In genomic region chr20:2705931-2706645, GRCh38 we compare ENCODE assay signal across 15 cellular contexts. TPM values are rescaled to one million over a fixed set of nuclear protein-coding genes. Genes with fewer than 3 reads are reported as not detected.
DNase-seq lines count a peak whose midpoint lies in the region; ATAC-seq, FAIRE-seq and TF ChIP-seq lines count a peak whose summit lies in the region.
"Had no signal": no experiment of that assay in that cellular context is flagged by ENCODE, and none has a peak within 500 bp of the region (broad histone marks: within the 10 kb centered on the region; RNA-seq: fewer than 3 reads in every experiment).

No MANE protein-coding gene starts in this region.

- no peak for TF ChIP-seq RAD21 in H1 (IDR thresholded peaks at IDR 0.05 in 1 of 2, conservative IDR thresholded peaks at IDR 0.05 in 1 of 2; ENCODE audit: low read depth in 2 of 2, low read length in 2 of 2)

- no peak overlapping the region for H3K56ac ChIP-seq in H1 (replicated peaks; ENCODE audit: insufficient read length, low read depth, low read length)

- H2BK12ac ChIP-seq in H1 (ENCODE audit: low read depth, low read length), result peak overlapping the region; percentile 93; the same call in 1 of the 2 replicates

- peak overlapping the region; percentile 24 for H2BK120ac ChIP-seq in H1 (replicated peaks; ENCODE audit: low read depth, low read length)

- peak overlapping the region; percentile 76 for H3K4ac ChIP-seq in H1 (replicated peaks; ENCODE audit: insufficient read length, low read depth, low read length)

- H2BK15ac ChIP-seq in H1 (ENCODE audit: low read length), result peak overlapping the region; percentile 20; the same call in 1 of the 2 replicates

- H3K4me3 ChIP-seq in BLaER1 (no peak overlapping the region), GM23338 (no peak overlapping the region), H1 (ENCODE audit: extremely low read depth in 1 of 4, insufficient read depth in 2 of 4, low read depth in 3 of 4, low read length in 4 of 4) (no peak overlapping the region)
- H3K4me3 ChIP-seq: HAP-1 had no signal

- H4K8ac ChIP-seq in H1 (ENCODE audit: extremely low read depth, insufficient read depth, low read length), result peak overlapping the region; percentile 36; the same call in 1 of the 2 replicates

- no peak for TF ChIP-seq CTCF in GM23338 (conservative IDR thresholded peaks at IDR 0.05; ENCODE audit: low read depth in 2 of 2)
- no peak for TF ChIP-seq CTCF in H1 (IDR thresholded peaks at IDR 0.05; ENCODE audit: control extremely low read depth in 1 of 3, insufficient read depth in 1 of 3, low read depth in 1 of 3, low read length in 3 of 3)

- H3K27ac Mint-ChIP-seq in GM23338, result no peak overlapping the region
- H3K27ac Mint-ChIP-seq in activated naive CD4-positive, alpha-beta T cell treated with anti-CD3 and anti-CD28 coated beads for 36 hours, result no peak overlapping the region
- H3K27ac Mint-ChIP-seq: B cell; CD8-positive, alpha-beta T cell; IgD-negative memory B cell had no signal

- peak overlapping the region; percentile 62; the same call in 1 of the 2 replicates for H2BK20ac ChIP-seq in H1 (ENCODE audit: low read length)

- H3K4me3 Mint-ChIP-seq in GM23338, result no peak overlapping the region
- H3K4me3 Mint-ChIP-seq in activated naive CD4-positive, alpha-beta T cell treated with anti-CD3 and anti-CD28 coated beads for 36 hours, result no peak overlapping the region
- H3K4me3 Mint-ChIP-seq: B cell; CD8-positive, alpha-beta T cell; IgD-negative memory B cell had no signal

- no peak for FAIRE-seq in H1 (lab: Jason Lieb, UNC)

- peaks cover 35% of the 10 kb centered on the region for H3K27me3 Mint-ChIP-seq in GM23338 (ENCODE audit: insufficient read depth, low read depth, poor library complexity)
- H3K27me3 Mint-ChIP-seq in activated naive CD4-positive, alpha-beta T cell treated with anti-CD3 and anti-CD28 coated beads for 36 hours (ENCODE audit: low read depth), result peaks cover 2% of the 10 kb centered on the region

- TF ChIP-seq POLR2A in H1 (IDR thresholded peaks at IDR 0.05; ENCODE audit: control extremely low read depth in 1 of 2, low read depth in 2 of 2, low read length in 2 of 2), result no peak

- H3K27me3 ChIP-seq in BLaER1 (no peaks in the 10 kb centered on the region), GM23338 (ENCODE audit: insufficient read depth) (peaks cover 63% of the 10 kb centered on the region), H1 (replicated peaks in 1 of 4; ENCODE audit: control insufficient read depth in 3 of 4, extremely low read depth in 1 of 4, insufficient read depth in 3 of 4, low read length in 3 of 4) (peaks cover 0 to 28% (median 19%) of the 10 kb centered on the region in 4 experiments; a peak in 6 of 7 replicates)

- H4K20me1 ChIP-seq in BLaER1 (peaks cover 5% of the 10 kb centered on the region; the same call in 1 of the 2 replicates), GM23338 (replicated peaks; ENCODE audit: insufficient read depth) (no peaks in the 10 kb centered on the region), H1 (replicated peaks in 1 of 2; ENCODE audit: control insufficient read depth in 1 of 2, insufficient read depth in 2 of 2, low read length in 2 of 2) (no peaks in the 10 kb centered on the region)

- no peak overlapping the region for H3K14ac ChIP-seq in H1 (ENCODE audit: insufficient read length)

- POLR2A ChIA-PET in H1 (lab: Charles Lee; ENCODE audit: partially characterized antibody), result interaction anchor here (1.6 to 2.2 kb wide), 2 partner anchors 32 to 43 kb away, joined by 4 to 6 read pairs; no protein-coding TSS in a partner anchor

- no peaks in the 10 kb centered on the region; the same call in 2 of the 3 replicates for H3K9me3 Mint-ChIP-seq in GM23338
- H3K9me3 Mint-ChIP-seq in activated naive CD4-positive, alpha-beta T cell treated with anti-CD3 and anti-CD28 coated beads for 36 hours, result no peaks in the 10 kb centered on the region
- H3K9me3 Mint-ChIP-seq: CD8-positive, alpha-beta T cell; IgD-negative memory B cell had no signal

- ATAC-seq in GM23338 (peak; percentile 58), GM19351 (IDR thresholded peaks at IDR 0.05; ENCODE audit: unreplicated experiment) (no peak), GM18870 (IDR thresholded peaks at IDR 0.05; ENCODE audit: unreplicated experiment) (no peak)
- ATAC-seq: CD8-positive, alpha-beta T cell had no signal

- H4K91ac ChIP-seq in H1 (replicated peaks; ENCODE audit: insufficient read length, low read length), result peak overlapping the region; percentile 94

- peaks cover 37% of the 10 kb centered on the region for H3K4me1 ChIP-seq in BLaER1
- H3K4me1 ChIP-seq in GM23338 (ENCODE audit: insufficient read depth), result peaks cover 46% of the 10 kb centered on the region
- H3K4me1 ChIP-seq in H1 (replicated peaks in 1 of 4; ENCODE audit: control insufficient read depth in 3 of 4, insufficient read depth in 4 of 4, low read length in 3 of 4), result peaks cover 0 to 57% (median 32%) of the 10 kb centered on the region in 4 experiments; a peak in 6 of 7 replicates
- H3K4me1 ChIP-seq: HAP-1 had no signal

- H3K23ac ChIP-seq in H1 (ENCODE audit: insufficient read length), result no peak overlapping the region

- H2AFZ ChIP-seq in GM23338, result no peak overlapping the region
- no peak overlapping the region for H2AFZ ChIP-seq in H1 (ENCODE audit: low read length)

- H3K4me2 ChIP-seq in BLaER1, result peak overlapping the region; percentile 72
- peak overlapping the region; percentile 66 for H3K4me2 ChIP-seq in GM23338
- peak overlapping the region in 1 of 2 experiments; percentile 37; a peak in 1 of 4 replicates for H3K4me2 ChIP-seq in H1 (ENCODE audit: insufficient read depth in 1 of 2, low read depth in 2 of 2, low read length in 2 of 2)

- peaks cover 42% of the 10 kb centered on the region for H3K4me1 Mint-ChIP-seq in GM23338
- H3K4me1 Mint-ChIP-seq in activated naive CD4-positive, alpha-beta T cell treated with anti-CD3 and anti-CD28 coated beads for 36 hours (ENCODE audit: low read depth), result peaks cover 3% of the 10 kb centered on the region
- H3K4me1 Mint-ChIP-seq: B cell, IgD-negative memory B cell had no signal

- H3K27ac ChIP-seq in BLaER1 (no peak overlapping the region), GM23338 (ENCODE audit: low read depth) (no peak overlapping the region), H1 (ENCODE audit: low read depth, low read length) (no peak overlapping the region)

- no peaks in the 10 kb centered on the region for H3K79me2 ChIP-seq in GM23338 (replicated peaks; ENCODE audit: insufficient read depth)
- no peaks in the 10 kb centered on the region for H3K79me2 ChIP-seq in H1 (ENCODE audit: control insufficient read depth in 1 of 2, insufficient read depth in 2 of 2, low read length in 2 of 2)

- no peaks in the 10 kb centered on the region for H3K36me3 ChIP-seq in BLaER1
- no peaks in the 10 kb centered on the region for H3K36me3 ChIP-seq in GM23338 (ENCODE audit: insufficient read depth)
- no peaks in the 10 kb centered on the region for H3K36me3 ChIP-seq in H1 (ENCODE audit: control insufficient read depth in 2 of 4, insufficient read depth in 4 of 4, low read length in 3 of 4)
- H3K36me3 ChIP-seq: HAP-1 had no signal

- H2BK5ac ChIP-seq in H1 (ENCODE audit: low read depth, low read length), result peak overlapping the region; percentile 62; the same call in 1 of the 2 replicates

- H2AK5ac ChIP-seq in H1 (ENCODE audit: low read depth, low read length), result peak overlapping the region; percentile 86; the same call in 1 of the 2 replicates

- CTCF ChIA-PET in H1 (lab: Charles Lee; ENCODE audit: partially characterized antibody), result interaction anchor here (0.6 to 17.4 kb wide), 11 partner anchors 8 to 296 kb away, joined by 3 to 286 read pairs (median 3); no protein-coding TSS in a partner anchor
- CTCF ChIA-PET in activated naive CD4-positive, alpha-beta T cell treated with anti-CD3 and anti-CD28 coated beads for 36 hours (lab: Charles Lee), result interaction anchor here (0.6 to 2.6 kb wide), 4 partner anchors 19 to 47 kb away, joined by 3 to 7 read pairs (median 4); no protein-coding TSS in a partner anchor

- H3K79me1 ChIP-seq in H1 (ENCODE audit: low read depth, low read length), result no peaks in the 10 kb centered on the region; the same call in 1 of the 2 replicates

- 0 out of 2 replicates have a peak overlapping the region, but pooled peaks have one; percentile 24 for H3K9ac ChIP-seq in BLaER1
- no peak overlapping the region for H3K9ac ChIP-seq in H1 (replicated peaks in 1 of 4; ENCODE audit: extremely low read depth in 1 of 4, low read depth in 3 of 4, low read length in 3 of 4)

- H3F3A ChIP-seq in GM23338 (replicated peaks; ENCODE audit: low read depth), result no peaks in the 10 kb centered on the region

- intact Hi-C loops in activated naive CD4-positive, alpha-beta T cell treated with anti-CD3 and anti-CD28 coated beads for 36 hours (cut with micrococcal nuclease), result no loop called here

- no peaks in the 10 kb centered on the region for H3K36me3 Mint-ChIP-seq in GM23338 (ENCODE audit: low read depth)
- no peaks in the 10 kb centered on the region for H3K36me3 Mint-ChIP-seq in activated naive CD4-positive, alpha-beta T cell treated with anti-CD3 and anti-CD28 coated beads for 36 hours (ENCODE audit: low read depth)
- H3K36me3 Mint-ChIP-seq: CD8-positive, alpha-beta T cell; IgD-negative memory B cell had no signal

- TF ChIP-seq EP300 in H1 (IDR thresholded peaks at IDR 0.05; ENCODE audit: borderline replicate concordance in 1 of 2, low read depth in 2 of 2, low read length in 2 of 2), result no peak

- no peaks in the 10 kb centered on the region for H3K9me2 ChIP-seq in GM23338 (ENCODE audit: insufficient read depth)

- peak overlapping the region; percentile 68; the same call in 1 of the 2 replicates for H3K18ac ChIP-seq in H1 (ENCODE audit: extremely low read depth, low read length)

- H4K5ac ChIP-seq in H1 (ENCODE audit: insufficient read length, low read depth, low read length), result no peak overlapping the region

- WGBS in H1 (ENCODE audit: extremely low coverage in 1 of 2, insufficient coverage in 1 of 2, insufficient read length in 1 of 2, insufficient replicate concordance in 2 of 2, low coverage in 1 of 2, low lambda C conversion rate in 2 of 2, missing lambda C conversion rate in 1 of 2), 2 experiments, result 61% methylated on average over 14 of the region's 14 CpGs; no CpG with 5 or more reads in 1 of the 2 experiments

- DNase-seq in GM23338 (ENCODE audit: low spot score), result peak; percentile 74
- DNase-seq in H1 (ENCODE audit: low read depth in 1 of 2, low spot score in 2 of 2), result no peak
- DNase-seq in mesenteric fat pad (ENCODE audit: low spot score), result peak; percentile 62
- DNase-seq in activated naive CD4-positive, alpha-beta T cell treated with anti-CD3 and anti-CD28 coated beads for 36 hours, result no peak
- DNase-seq: CD8-positive, alpha-beta T cell; NCI-H1417; NCI-H1930; NCI-H510A treated with DMSO at 0.1 percent for 48 hours; SIG-M5 had no signal

- no peaks in the 10 kb centered on the region; the same call in 1 of the 2 replicates for H3K23me2 ChIP-seq in H1 (ENCODE audit: low read depth, low read length)

- H3K9me3 ChIP-seq in BLaER1, result no peaks in the 10 kb centered on the region
- no peaks in the 10 kb centered on the region for H3K9me3 ChIP-seq in H1 (ENCODE audit: insufficient read depth in 2 of 2, low read depth in 1 of 2, low read length in 1 of 2)
- H3K9me3 ChIP-seq: HAP-1 had no signal

RNA-seq across cellular contexts. Expression of gene EBF4, which starts 13.5 kb away (rescaled TPM):
- total RNA-seq in GM23338 (2014; rRNA removed; shearing (Covaris generic)), result 0.50 and 0.66 TPM in 2 replicates
- polyA plus RNA-seq in GM23338 (2016; fragmentation: Nextera tagmentation; extraction: Ambion mirVana) (1.4 and 1.6 TPM in 2 replicates), H1 (2011; rRNA removed) (2.9 and 3.6 TPM in 2 replicates)
- 1.2 and 1.6 TPM in 2 replicates for total RNA-seq in H1 (2021; fragmentation: NEBNext Ultra II Directional; extraction: Animal tissue kit (Norgen Biotek cat#: 25700))
- polyA plus RNA-seq in H1 (2011; cell fraction: cytosol; rRNA removed), result 2.9 TPM
- polyA plus RNA-seq in H1 (2011; cell fraction: nucleus; rRNA removed), result 16.0 TPM
- 3.0 to 6.6 TPM (median 3.9 TPM) in 4 replicates for polyA plus RNA-seq in H1 (2012, experiment 1 of 2)
- 2.3 TPM for polyA plus RNA-seq in H1 (2012, experiment 2 of 2)
- 1.5 TPM for polyA plus RNA-seq in H1 (2013, experiment 1 of 2)
- 1.2 TPM for polyA plus RNA-seq in H1 (2013, experiment 2 of 2)
- polyA minus RNA-seq in H1 (2011; rRNA and poly(A)+ RNA removed), result 1.7 and 2.3 TPM in 2 replicates
- 1.9 TPM for polyA minus RNA-seq in H1 (2011; cell fraction: cytosol; rRNA and poly(A)+ RNA removed)
- polyA minus RNA-seq in H1 (2011; cell fraction: nucleus; rRNA and poly(A)+ RNA removed), result 2.4 TPM
- total RNA-seq in mesenteric fat pad, result 6.0 TPM
- 1 to 10 TPM; 3.2 to 3.5 TPM for total RNA-seq in activated naive CD4-positive, alpha-beta T cell treated with anti-CD3 and anti-CD28 coated beads for 36 hours

RNA-seq across cellular contexts. Expression of gene IDH3B, which starts 42.1 kb away (rescaled TPM):
- total RNA-seq in GM23338 (2014; rRNA removed; shearing (Covaris generic)), result 126 and 141 TPM in 2 replicates
- polyA plus RNA-seq in GM23338 (2016; fragmentation: Nextera tagmentation; extraction: Ambion mirVana) (77.7 and 87.1 TPM in 2 replicates), H1 (2011; rRNA removed) (162 and 167 TPM in 2 replicates)
- 103 and 110 TPM in 2 replicates for total RNA-seq in H1 (2021; fragmentation: NEBNext Ultra II Directional; extraction: Animal tissue kit (Norgen Biotek cat#: 25700))
- 202 TPM for polyA plus RNA-seq in H1 (2011; cell fraction: cytosol; rRNA removed)
- polyA plus RNA-seq in H1 (2011; cell fraction: nucleus; rRNA removed), result 428 TPM
- 129 to 159 TPM (median 155 TPM) in 4 replicates for polyA plus RNA-seq in H1 (2012, experiment 1 of 2)
- 85.7 TPM for polyA plus RNA-seq in H1 (2012, experiment 2 of 2)
- 59.3 TPM for polyA plus RNA-seq in H1 (2013, experiment 1 of 2)
- polyA plus RNA-seq in H1 (2013, experiment 2 of 2), result 52.9 TPM
- polyA minus RNA-seq in H1 (2011; rRNA and poly(A)+ RNA removed), result 173 and 188 TPM in 2 replicates
- 64.4 TPM for polyA minus RNA-seq in H1 (2011; cell fraction: cytosol; rRNA and poly(A)+ RNA removed)
- 114 TPM for polyA minus RNA-seq in H1 (2011; cell fraction: nucleus; rRNA and poly(A)+ RNA removed)
- total RNA-seq in mesenteric fat pad, result 66.7 TPM
- total RNA-seq in activated naive CD4-positive, alpha-beta T cell treated with anti-CD3 and anti-CD28 coated beads for 36 hours, result 100 to 1,000 TPM; 123 to 125 TPM

RNA-seq across cellular contexts. Expression of gene NOP56, which starts 53.7 kb away (rescaled TPM):
- total RNA-seq in GM23338 (2014; rRNA removed; shearing (Covaris generic)), result 429 and 447 TPM in 2 replicates
- polyA plus RNA-seq in GM23338 (2016; fragmentation: Nextera tagmentation; extraction: Ambion mirVana) (569 and 576 TPM in 2 replicates), H1 (2011; rRNA removed) (364 and 391 TPM in 2 replicates)
- total RNA-seq in H1 (2021; fragmentation: NEBNext Ultra II Directional; extraction: Animal tissue kit (Norgen Biotek cat#: 25700)), result 668 and 677 TPM in 2 replicates
- 433 TPM for polyA plus RNA-seq in H1 (2011; cell fraction: cytosol; rRNA removed)
- polyA plus RNA-seq in H1 (2011; cell fraction: nucleus; rRNA removed), result 1,642 TPM
- polyA plus RNA-seq in H1 (2012, experiment 1 of 2), result 603 to 679 TPM (median 649 TPM) in 4 replicates
- polyA plus RNA-seq in H1 (2012, experiment 2 of 2), result 135 TPM
- polyA plus RNA-seq in H1 (2013, experiment 1 of 2), result 937 TPM
- polyA plus RNA-seq in H1 (2013, experiment 2 of 2), result 806 TPM
- polyA minus RNA-seq in H1 (2011; rRNA and poly(A)+ RNA removed), result 546 and 558 TPM in 2 replicates
- polyA minus RNA-seq in H1 (2011; cell fraction: cytosol; rRNA and poly(A)+ RNA removed), result 255 TPM
- 857 TPM for polyA minus RNA-seq in H1 (2011; cell fraction: nucleus; rRNA and poly(A)+ RNA removed)
- 165 TPM for total RNA-seq in mesenteric fat pad
- total RNA-seq in activated naive CD4-positive, alpha-beta T cell treated with anti-CD3 and anti-CD28 coated beads for 36 hours, result 100 to 1,000 TPM; 385 to 405 TPM

Comparison
In these comparisons a context has a peak if more than half of its experiments do, and no peak if none do; other contexts are left out.
1. DNase-seq: peak in GM23338 (single experiment) and mesenteric fat pad (single experiment); none in H1 (0 of 2) and activated naive CD4-positive, alpha-beta T cell treated with anti-CD3 and anti-CD28 coated beads for 36 hours (single experiment).